Comparison of ENCODE assay signal across 13 cellular contexts in genomic region chr2:190842606-190843104, GRCh38.
"Had no signal": no experiment of that assay in that cellular context is flagged by ENCODE, and none has a peak within 500 bp of the region (broad histone marks: within the 10 kb centered on the region; RNA-seq: fewer than 3 reads in every experiment).

No MANE protein-coding gene starts in this region.

- H3K27me3 Mint-ChIP-seq: naive thymus-derived CD4-positive, alpha-beta T cell; type B pancreatic cell had no signal

- H3K27ac Mint-ChIP-seq: activated naive CD8-positive, alpha-beta T cell treated with anti-CD3 and anti-CD28 coated beads, Interleukin-2, amount 10 ng/mL, durations not matched to agents 7 days and 5 days; immature natural killer cell; naive thymus-derived CD4-positive, alpha-beta T cell; type B pancreatic cell had no signal

- H3K36me3 Mint-ChIP-seq: activated naive CD8-positive, alpha-beta T cell treated with anti-CD3 and anti-CD28 coated beads, Interleukin-2, amount 10 ng/mL, durations not matched to agents 7 days and 5 days; type B pancreatic cell had no signal

- H3K4me1 ChIP-seq: right atrium auricular region had no signal

- H3K4me3 ChIP-seq: lung, right atrium auricular region had no signal

- H3K36me3 ChIP-seq: right atrium auricular region had no signal

- H3K9me3 ChIP-seq: right atrium auricular region had no signal

- H3K4me1 Mint-ChIP-seq: activated naive CD8-positive, alpha-beta T cell treated with anti-CD3 and anti-CD28 coated beads, Interleukin-2, amount 10 ng/mL, durations not matched to agents 7 days and 5 days; immature natural killer cell had no signal

- DNase-seq: activated naive CD8-positive, alpha-beta T cell treated with anti-CD3 and anti-CD28 coated beads, Interleukin-2, amount 10 ng/mL, durations not matched to agents 7 days and 5 days; central memory CD4-positive, alpha-beta T cell; dermis blood vessel endothelial cell; glutamatergic neuron; immature natural killer cell; left cardiac atrium; naive thymus-derived CD4-positive, alpha-beta T cell; small intestine had no signal

- H3K27ac ChIP-seq: VCaP had no signal

- H3K27me3 ChIP-seq: right atrium auricular region had no signal

- H3K4me3 Mint-ChIP-seq: activated naive CD8-positive, alpha-beta T cell treated with anti-CD3 and anti-CD28 coated beads, Interleukin-2, amount 10 ng/mL, durations not matched to agents 7 days and 5 days; immature natural killer cell; naive thymus-derived CD4-positive, alpha-beta T cell; type B pancreatic cell had no signal

- H3K9me3 Mint-ChIP-seq: activated naive CD8-positive, alpha-beta T cell treated with anti-CD3 and anti-CD28 coated beads, Interleukin-2, amount 10 ng/mL, durations not matched to agents 7 days and 5 days; immature natural killer cell; naive thymus-derived CD4-positive, alpha-beta T cell; type B pancreatic cell had no signal

- ATAC-seq: esophagus mucosa; naive thymus-derived CD4-positive, alpha-beta T cell had no signal
